8 cellular contexts compared by ENCODE assay signal in genomic region chr14:56555921-56556570, GRCh38. TPM values are rescaled to one million over a fixed set of nuclear protein-coding genes. Genes with fewer than 3 reads are reported as not detected.
DNase-seq lines count a peak whose midpoint lies in the region; ATAC-seq and TF ChIP-seq lines count a peak whose summit lies in the region.

No MANE protein-coding gene starts in this region.

- in situ Hi-C loops in brain microvascular endothelial cell (cut with HindIII; ENCODE audit: low pct_ligation_motif_present, low sequenced_read_pairs): no loop called here

- peaks cover 1% of the 10 kb centered on the region for H3K27me3 ChIP-seq in brain microvascular endothelial cell (replicated peaks)

- H3K27ac ChIP-seq in brain microvascular endothelial cell: no peak overlapping the region

- H3K36me3 ChIP-seq in brain microvascular endothelial cell (replicated peaks): no peaks in the 10 kb centered on the region

- DNase-seq in SHP77 (lab: John Stamatoyannopoulos, UW) (peak; percentile 15 to 44), SHP77 treated with DMSO at 0.1 percent for 48 hours (lab: John Stamatoyannopoulos, UW) (no peak), NCI-H2107 (lab: John Stamatoyannopoulos, UW) (peak; percentile 74), brain microvascular endothelial cell (no peak), myocyte (ENCODE audit: low read depth) (peak; percentile 14), KG1 (lab: John Stamatoyannopoulos, UW) (no peak)

- H3K4me3 ChIP-seq in brain microvascular endothelial cell (ENCODE audit: low read depth, low read length): no peak overlapping the region

- ATAC-seq in HG02973 (IDR thresholded peaks at IDR 0.05; ENCODE audit: unreplicated experiment): no peak
- no peak for ATAC-seq in HG03520 (IDR thresholded peaks at IDR 0.05; ENCODE audit: unreplicated experiment)

- peak; percentile 63 for TF ChIP-seq CTCF in brain microvascular endothelial cell (IDR thresholded peaks at IDR 0.05; ENCODE audit: low read depth, low read length, missing control alignments)

RNA-seq across cellular contexts. Expression of gene TMEM260, which starts 23.6 kb away (rescaled TPM):
- total RNA-seq in myocyte: 11.3 and 12.5 TPM in 2 replicates
- 6.5 TPM for polyA plus RNA-seq in myocyte (2012)

Comparison
In these comparisons a context has a peak if more than half of its experiments do, and no peak if none do; other contexts are left out.
1. DNase-seq: peak in SHP77 (2 of 2), NCI-H2107 (single experiment) and myocyte (single experiment); none in SHP77 treated with DMSO at 0.1 percent for 48 hours (single experiment), brain microvascular endothelial cell (single experiment) and KG1 (single experiment).